ENCODE assay signal across 9 cellular contexts in the genomic region with DNA sequence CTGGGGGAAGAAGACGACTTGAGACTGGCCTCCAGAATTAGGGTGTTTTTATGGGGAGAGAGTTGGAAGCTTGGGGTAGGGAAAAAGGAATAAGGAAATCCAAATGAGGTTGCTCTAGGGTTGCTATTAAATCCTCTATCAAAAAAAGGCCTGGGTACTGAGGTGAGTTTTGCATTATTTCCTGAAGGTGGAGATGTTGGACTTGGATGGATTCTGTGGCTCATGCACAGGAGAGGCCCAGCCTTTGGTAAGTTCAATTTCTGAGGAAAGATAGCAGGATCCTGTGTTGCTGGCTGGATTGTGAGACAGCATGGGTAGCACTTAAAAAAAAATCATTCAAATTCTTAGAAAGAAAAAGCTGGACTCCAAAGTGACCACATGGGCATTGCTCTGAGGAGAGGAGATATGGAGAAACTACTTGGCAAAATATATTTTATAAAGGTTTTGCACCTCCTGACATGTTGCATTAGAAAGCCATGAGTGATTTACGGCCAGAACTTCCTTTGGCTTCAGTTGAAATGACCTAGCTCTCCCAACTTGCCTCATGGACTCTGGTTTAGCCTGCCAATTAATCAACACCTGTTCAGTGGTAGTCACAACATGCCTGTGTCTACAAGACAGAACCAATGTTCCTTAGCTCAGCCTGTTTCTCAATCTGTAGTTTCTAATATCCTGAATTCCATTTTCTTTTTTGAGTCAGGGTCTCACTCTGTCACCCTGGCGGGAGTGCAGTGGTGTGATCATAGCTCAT.
DNase-seq lines count a peak whose midpoint lies in the region; ATAC-seq, FAIRE-seq and TF ChIP-seq lines count a peak whose summit lies in the region.
"Had no signal": no experiment of that assay in that cellular context is flagged by ENCODE, and none has a peak within 500 bp of the region (broad histone marks: within the 10 kb centered on the region; RNA-seq: fewer than 3 reads in every experiment).

No MANE protein-coding gene starts in this region.

- peak; percentile 92 for FAIRE-seq in islet of Langerhans (lab: Jason Lieb, UNC)

- peaks cover 7% of the 10 kb centered on the region for H3K27me3 ChIP-seq in BE2C
- peaks cover 49% of the 10 kb centered on the region for H3K27me3 ChIP-seq in PC-3 (ENCODE audit: low read length)

- no peak overlapping the region for H3K9ac ChIP-seq in PC-3 (ENCODE audit: low read length)

- no peak overlapping the region for H3K27ac ChIP-seq in PC-3 (ENCODE audit: low read length)

- H3K79me2 ChIP-seq in PC-3 (ENCODE audit: low read length), result no peaks in the 10 kb centered on the region

- H2AFZ ChIP-seq in PC-3 (ENCODE audit: low read length), result no peak overlapping the region

- H3K4me3 ChIP-seq in BE2C (ENCODE audit: low read depth, low read length) (no peak overlapping the region), PC-3 (ENCODE audit: low read length) (no peak overlapping the region)

- H3K36me3 ChIP-seq in BE2C (no peaks in the 10 kb centered on the region), PC-3 (ENCODE audit: low read depth, low read length) (no peaks in the 10 kb centered on the region)

- peak; percentile 59 for ATAC-seq in PC-3
- no peak for ATAC-seq in HG02884 (IDR thresholded peaks at IDR 0.05; ENCODE audit: unreplicated experiment)
- ATAC-seq in GM19023 (IDR thresholded peaks at IDR 0.05; ENCODE audit: unreplicated experiment), result no peak
- no peak for ATAC-seq in HG03280 (IDR thresholded peaks at IDR 0.05; ENCODE audit: unreplicated experiment)
- ATAC-seq: stimulated activated naive CD8-positive, alpha-beta T cell treated with anti-CD3 and anti-CD28 coated beads, Interleukin-15, amount 100 ng/mL, for 72 hours had no signal

- intact Hi-C loops in PC-3 (cut with micrococcal nuclease), result loop anchor here (1.0 to 10.0 kb wide), 4 partner anchors 372 to 641 kb away; no protein-coding TSS in a partner anchor

- POLR2A ChIA-PET in PC-3 (lab: Charles Lee; ENCODE audit: unreplicated experiment), result no interaction called here

- H3K9me3 ChIP-seq in BE2C (no peaks in the 10 kb centered on the region), PC-3 (ENCODE audit: low read length) (no peaks in the 10 kb centered on the region)

- CTCF ChIA-PET in PC-3 (lab: Charles Lee), result interaction anchor here (0.6 to 1.0 kb wide), 4 partner anchors 262 to 1275 kb away, joined by 3 to 5 read pairs (median 3); no protein-coding TSS in a partner anchor

- H4K20me1 ChIP-seq in PC-3 (ENCODE audit: low read length), result no peaks in the 10 kb centered on the region

- BruUV-seq in PC-3 (replicated peaks; lab: Mats Ljungman, UMichigan), result no TSS peak

- H3F3A ChIP-seq in PC-3 (ENCODE audit: low read length, unreplicated experiment), result no peaks in the 10 kb centered on the region

- H3K4me2 ChIP-seq in PC-3 (ENCODE audit: low read length), result no peak overlapping the region

- DNase-seq in BE2C (no peak), LoVo (ENCODE audit: low spot score) (peak; percentile 45), PC-3 (peak; percentile 51), GF-D8 (lab: John Stamatoyannopoulos, UW) (no peak)
- DNase-seq: stimulated activated naive CD8-positive, alpha-beta T cell treated with anti-CD3 and anti-CD28 coated beads, Interleukin-15, amount 100 ng/mL, for 72 hours had no signal

- H3K4me1 ChIP-seq in BE2C, result no peaks in the 10 kb centered on the region
- no peaks in the 10 kb centered on the region for H3K4me1 ChIP-seq in PC-3 (ENCODE audit: insufficient read depth, low read length)

- H3K9me2 ChIP-seq in PC-3 (replicated peaks; ENCODE audit: low read length), result no peaks in the 10 kb centered on the region

- TF ChIP-seq CTCF in BE2C (IDR thresholded peaks at IDR 0.05; ENCODE audit: low read depth, low read length) (peak; percentile 52), PC-3 (conservative IDR thresholded peaks at IDR 0.05; ENCODE audit: low read depth, low read length) (peak; percentile 64)

Comparison
In these comparisons a context has a peak if more than half of its experiments do, and no peak if none do; other contexts are left out.
1. DNase-seq: peak in LoVo (single experiment) and PC-3 (single experiment); none in BE2C (single experiment) and GF-D8 (single experiment).